7 cellular contexts compared by ENCODE assay signal in genomic region chr17:36181401-36182175, GRCh38. TPM values are rescaled to one million over a fixed set of nuclear protein-coding genes. Genes with fewer than 3 reads are reported as not detected.
"Had no signal": no experiment of that assay in that cellular context is flagged by ENCODE, and none has a peak within 500 bp of the region (broad histone marks: within the 10 kb centered on the region; RNA-seq: fewer than 3 reads in every experiment).

No MANE protein-coding gene starts in this region.

RNA-seq across cellular contexts. Expression of gene TBC1D3B, which starts 5.2 kb away (rescaled TPM):
- polyA plus RNA-seq: naive thymus-derived CD4-positive, alpha-beta T cell had no signal

RNA-seq across cellular contexts. Expression of gene CCL3L1, which starts 15.0 kb away (rescaled TPM):
- total RNA-seq: cardiac muscle cell, dermis blood vessel endothelial cell, fibroblast of villous mesenchyme, renal cortical epithelial cell, testis, vagina had no signal
- polyA plus RNA-seq: naive thymus-derived CD4-positive, alpha-beta T cell had no signal

RNA-seq across cellular contexts. Expression of gene CCL4L2, which starts 29.3 kb away (rescaled TPM):
- total RNA-seq: cardiac muscle cell, dermis blood vessel endothelial cell, fibroblast of villous mesenchyme, renal cortical epithelial cell had no signal
- polyA plus RNA-seq: naive thymus-derived CD4-positive, alpha-beta T cell had no signal
